In genomic region chr11:102010776-102011500, GRCh38 we compare ENCODE assay signal across 9 cellular contexts. TPM values are rescaled to one million over a fixed set of nuclear protein-coding genes. Genes with fewer than 3 reads are reported as not detected.
DNase-seq lines count a peak whose midpoint lies in the region; ATAC-seq and TF ChIP-seq lines count a peak whose summit lies in the region.
"Had no signal": no experiment of that assay in that cellular context is flagged by ENCODE, and none has a peak within 500 bp of the region (broad histone marks: within the 10 kb centered on the region; RNA-seq: fewer than 3 reads in every experiment).

No MANE protein-coding gene starts in this region.

- H3K36me3 Mint-ChIP-seq in activated naive CD4-positive, alpha-beta T cell treated with anti-CD3 and anti-CD28 coated beads for 36 hours (ENCODE audit: low read depth), result no peaks in the 10 kb centered on the region
- no peaks in the 10 kb centered on the region for H3K36me3 Mint-ChIP-seq in stimulated activated naive B cell treated with anti-CD40 and anti-IgM and Interleukin-4, amounts not matched to agents 10 μg/mL and 1 μg/mL and 100 μg/mL, for 72 hours
- no peaks in the 10 kb centered on the region for H3K36me3 Mint-ChIP-seq in CD4-positive, alpha-beta T cell (ENCODE audit: low read depth)
- H3K36me3 Mint-ChIP-seq: stimulated activated effector memory CD8-positive, alpha-beta T cell treated with anti-CD3 and anti-CD28 coated beads, Interleukin-12 subunit alpha, Interleukin-12 subunit beta, amount 100 ng/mL, for 72 hours had no signal

- no peak overlapping the region for H3K27ac ChIP-seq in testis
- H3K27ac ChIP-seq in CD4-positive, alpha-beta T cell (ENCODE audit: low read depth, low read length), result no peak overlapping the region

- H3K4me1 ChIP-seq in testis, result no peaks in the 10 kb centered on the region

- TF ChIP-seq CTCF in testis (IDR thresholded peaks at IDR 0.05), result no peak
- TF ChIP-seq CTCF in CD4-positive, alpha-beta T cell (IDR thresholded peaks at IDR 0.05), result no peak

- DNase-seq in HK-2 (ENCODE audit: unreplicated experiment) (peak; percentile 77), amniotic epithelial cell (ENCODE audit: low read depth) (peak; percentile 78), hepatic stellate cell (ENCODE audit: low spot score) (peak; percentile 92), testis (peak; percentile 48), SKM-1 treated with dmso at 0.1 percent for 144 hours (lab: John Stamatoyannopoulos, UW; ENCODE audit: unreplicated experiment) (no peak)
- DNase-seq in activated naive CD4-positive, alpha-beta T cell treated with anti-CD3 and anti-CD28 coated beads for 36 hours, result no peak
- no peak for DNase-seq in stimulated activated naive B cell treated with anti-CD40 and anti-IgM and Interleukin-4, amounts not matched to agents 10 μg/mL and 1 μg/mL and 100 μg/mL, for 72 hours
- no peak for DNase-seq in CD4-positive, alpha-beta T cell

- no peaks in the 10 kb centered on the region for H3K9me3 ChIP-seq in testis
- H3K9me3 ChIP-seq in CD4-positive, alpha-beta T cell (ENCODE audit: control insufficient read depth, low read length), result no peaks in the 10 kb centered on the region

- no peak for TF ChIP-seq POLR2A in testis (IDR thresholded peaks at IDR 0.05)

- peaks cover 14% of the 10 kb centered on the region for H3K27me3 Mint-ChIP-seq in activated naive CD4-positive, alpha-beta T cell treated with anti-CD3 and anti-CD28 coated beads for 36 hours (ENCODE audit: low read depth)
- H3K27me3 Mint-ChIP-seq in stimulated activated naive B cell treated with anti-CD40 and anti-IgM and Interleukin-4, amounts not matched to agents 10 μg/mL and 1 μg/mL and 100 μg/mL, for 72 hours, result peaks cover 24 to 31% of the 10 kb centered on the region in 2 donors
- peaks cover 22% of the 10 kb centered on the region for H3K27me3 Mint-ChIP-seq in CD4-positive, alpha-beta T cell

- H3K27ac Mint-ChIP-seq in activated naive CD4-positive, alpha-beta T cell treated with anti-CD3 and anti-CD28 coated beads for 36 hours, result no peak overlapping the region
- no peak overlapping the region for H3K27ac Mint-ChIP-seq in stimulated activated naive B cell treated with anti-CD40 and anti-IgM and Interleukin-4, amounts not matched to agents 10 μg/mL and 1 μg/mL and 100 μg/mL, for 72 hours
- H3K27ac Mint-ChIP-seq in CD4-positive, alpha-beta T cell, result no peak overlapping the region
- H3K27ac Mint-ChIP-seq: stimulated activated effector memory CD8-positive, alpha-beta T cell treated with anti-CD3 and anti-CD28 coated beads, Interleukin-12 subunit alpha, Interleukin-12 subunit beta, amount 100 ng/mL, for 72 hours had no signal

- POLR2A ChIA-PET in CD4-positive, alpha-beta T cell (lab: Charles Lee), result no interaction called here

- 23 to 27% methylated on average over 12 of the region's 12 CpGs for WGBS in testis, 2 donors

- intact Hi-C loops in testis (cut with DNase I; ENCODE audit: low total_unique reads), result no loop called here
- intact Hi-C loops in activated naive CD4-positive, alpha-beta T cell treated with anti-CD3 and anti-CD28 coated beads for 36 hours (cut with micrococcal nuclease), result no loop called here
- intact Hi-C loops in CD4-positive, alpha-beta T cell (cut with DNase I, micrococcal nuclease), result no loop called here

- H3K4me1 Mint-ChIP-seq in activated naive CD4-positive, alpha-beta T cell treated with anti-CD3 and anti-CD28 coated beads for 36 hours (ENCODE audit: low read depth), result no peaks in the 10 kb centered on the region
- H3K4me1 Mint-ChIP-seq in stimulated activated naive B cell treated with anti-CD40 and anti-IgM and Interleukin-4, amounts not matched to agents 10 μg/mL and 1 μg/mL and 100 μg/mL, for 72 hours, result no peaks in the 10 kb centered on the region
- H3K4me1 Mint-ChIP-seq in CD4-positive, alpha-beta T cell (ENCODE audit: low read depth), result no peaks in the 10 kb centered on the region
- H3K4me1 Mint-ChIP-seq: stimulated activated effector memory CD8-positive, alpha-beta T cell treated with anti-CD3 and anti-CD28 coated beads, Interleukin-12 subunit alpha, Interleukin-12 subunit beta, amount 100 ng/mL, for 72 hours had no signal

- ATAC-seq in stimulated activated naive B cell treated with anti-CD40 and anti-IgM and Interleukin-4, amounts not matched to agents 10 μg/mL and 1 μg/mL and 100 μg/mL, for 72 hours (replicated peaks), result no peak
- ATAC-seq in CD4-positive, alpha-beta T cell (ENCODE audit: poor library complexity), result no peak
- ATAC-seq: stimulated activated effector memory CD8-positive, alpha-beta T cell treated with anti-CD3 and anti-CD28 coated beads, Interleukin-12 subunit alpha, Interleukin-12 subunit beta, amount 100 ng/mL, for 72 hours had no signal

- CTCF ChIA-PET in activated naive CD4-positive, alpha-beta T cell treated with anti-CD3 and anti-CD28 coated beads for 36 hours (lab: Charles Lee), result interaction anchor here (0.7 to 6.3 kb wide), 2 partner anchors 147 to 151 kb away, joined by 3 to 122 read pairs; no protein-coding TSS in a partner anchor
- CTCF ChIA-PET in CD4-positive, alpha-beta T cell (lab: Charles Lee), result no interaction called here

- no peaks in the 10 kb centered on the region for H3K9me3 Mint-ChIP-seq in activated naive CD4-positive, alpha-beta T cell treated with anti-CD3 and anti-CD28 coated beads for 36 hours
- H3K9me3 Mint-ChIP-seq in stimulated activated naive B cell treated with anti-CD40 and anti-IgM and Interleukin-4, amounts not matched to agents 10 μg/mL and 1 μg/mL and 100 μg/mL, for 72 hours, result no peaks in the 10 kb centered on the region
- no peaks in the 10 kb centered on the region for H3K9me3 Mint-ChIP-seq in CD4-positive, alpha-beta T cell
- H3K9me3 Mint-ChIP-seq: stimulated activated effector memory CD8-positive, alpha-beta T cell treated with anti-CD3 and anti-CD28 coated beads, Interleukin-12 subunit alpha, Interleukin-12 subunit beta, amount 100 ng/mL, for 72 hours had no signal

- no peak overlapping the region for H3K4me3 ChIP-seq in testis

- H3K4me3 Mint-ChIP-seq in activated naive CD4-positive, alpha-beta T cell treated with anti-CD3 and anti-CD28 coated beads for 36 hours, result no peak overlapping the region
- no peak overlapping the region for H3K4me3 Mint-ChIP-seq in stimulated activated naive B cell treated with anti-CD40 and anti-IgM and Interleukin-4, amounts not matched to agents 10 μg/mL and 1 μg/mL and 100 μg/mL, for 72 hours
- no peak overlapping the region for H3K4me3 Mint-ChIP-seq in CD4-positive, alpha-beta T cell
- H3K4me3 Mint-ChIP-seq: stimulated activated effector memory CD8-positive, alpha-beta T cell treated with anti-CD3 and anti-CD28 coated beads, Interleukin-12 subunit alpha, Interleukin-12 subunit beta, amount 100 ng/mL, for 72 hours had no signal

- H3K36me3 ChIP-seq in testis (ENCODE audit: low read depth, missing control alignments), result no peaks in the 10 kb centered on the region

- no peaks in the 10 kb centered on the region for H3K27me3 ChIP-seq in testis
- H3K27me3 ChIP-seq in CD4-positive, alpha-beta T cell (ENCODE audit: control insufficient read depth, insufficient read depth, low read length), result peaks cover 4% of the 10 kb centered on the region

RNA-seq across cellular contexts. Expression of gene CFAP300, which starts 36.3 kb away (rescaled TPM):
- total RNA-seq in testis, result 10 to 100 TPM; 15.1 to 28.9 TPM
- polyA plus RNA-seq in testis (ENCODE audit: insufficient read depth, low read depth, low replicate concordance), result 98.0 TPM
- not detected for total RNA-seq in activated naive CD4-positive, alpha-beta T cell treated with anti-CD3 and anti-CD28 coated beads for 36 hours
- not detected for total RNA-seq in CD4-positive, alpha-beta T cell

Comparison
In these comparisons a context has a peak if more than half of its experiments do, and no peak if none do; other contexts are left out.
1. DNase-seq: peak in HK-2 (single experiment), amniotic epithelial cell (single experiment), hepatic stellate cell (single experiment) and testis (single experiment); none in activated naive CD4-positive, alpha-beta T cell treated with anti-CD3 and anti-CD28 coated beads for 36 hours (single experiment), SKM-1 treated with dmso at 0.1 percent for 144 hours (single experiment), stimulated activated naive B cell treated with anti-CD40 and anti-IgM and Interleukin-4, amounts not matched to agents 10 μg/mL and 1 μg/mL and 100 μg/mL, for 72 hours (single experiment) and CD4-positive, alpha-beta T cell (0 of 10).
2. RNA of gene CFAP300, which starts 36.3 kb away (total RNA-seq): 15.1 to 28.9 TPM in testis; not detected in activated naive CD4-positive, alpha-beta T cell treated with anti-CD3 and anti-CD28 coated beads for 36 hours and not detected in CD4-positive, alpha-beta T cell; every median in the first group is over 10 times any median in the second.